ENCODE assay signal across 1 cellular context in the genomic region with DNA sequence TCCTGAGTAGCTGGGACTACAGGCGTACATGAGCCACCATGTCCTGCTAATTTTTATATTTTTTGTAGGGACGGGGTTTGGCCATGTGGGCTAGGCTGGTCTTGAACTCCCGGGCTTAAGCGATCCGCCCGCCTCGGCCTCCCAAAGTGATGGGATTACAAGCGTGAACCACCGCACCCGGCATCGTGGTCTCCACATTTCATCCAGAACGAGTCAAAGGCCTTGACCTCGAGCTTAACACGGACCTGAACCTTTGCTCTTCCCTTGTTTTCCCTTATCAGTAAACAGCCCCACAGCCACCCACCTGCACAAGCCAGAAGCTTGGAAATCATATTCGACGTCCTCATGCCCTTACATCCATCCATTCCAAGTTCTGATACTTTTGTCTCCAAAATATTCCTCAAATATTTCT.
TF ChIP-seq lines count a peak whose summit lies in the region.

No MANE protein-coding gene starts in this region.

TF ChIP-seq in HepG2, 621 proteins besides CTCF, POLR2A, EP300 and RAD21 (continued from another document and continues in another):
- TF ChIP-seq, protein P1, sequence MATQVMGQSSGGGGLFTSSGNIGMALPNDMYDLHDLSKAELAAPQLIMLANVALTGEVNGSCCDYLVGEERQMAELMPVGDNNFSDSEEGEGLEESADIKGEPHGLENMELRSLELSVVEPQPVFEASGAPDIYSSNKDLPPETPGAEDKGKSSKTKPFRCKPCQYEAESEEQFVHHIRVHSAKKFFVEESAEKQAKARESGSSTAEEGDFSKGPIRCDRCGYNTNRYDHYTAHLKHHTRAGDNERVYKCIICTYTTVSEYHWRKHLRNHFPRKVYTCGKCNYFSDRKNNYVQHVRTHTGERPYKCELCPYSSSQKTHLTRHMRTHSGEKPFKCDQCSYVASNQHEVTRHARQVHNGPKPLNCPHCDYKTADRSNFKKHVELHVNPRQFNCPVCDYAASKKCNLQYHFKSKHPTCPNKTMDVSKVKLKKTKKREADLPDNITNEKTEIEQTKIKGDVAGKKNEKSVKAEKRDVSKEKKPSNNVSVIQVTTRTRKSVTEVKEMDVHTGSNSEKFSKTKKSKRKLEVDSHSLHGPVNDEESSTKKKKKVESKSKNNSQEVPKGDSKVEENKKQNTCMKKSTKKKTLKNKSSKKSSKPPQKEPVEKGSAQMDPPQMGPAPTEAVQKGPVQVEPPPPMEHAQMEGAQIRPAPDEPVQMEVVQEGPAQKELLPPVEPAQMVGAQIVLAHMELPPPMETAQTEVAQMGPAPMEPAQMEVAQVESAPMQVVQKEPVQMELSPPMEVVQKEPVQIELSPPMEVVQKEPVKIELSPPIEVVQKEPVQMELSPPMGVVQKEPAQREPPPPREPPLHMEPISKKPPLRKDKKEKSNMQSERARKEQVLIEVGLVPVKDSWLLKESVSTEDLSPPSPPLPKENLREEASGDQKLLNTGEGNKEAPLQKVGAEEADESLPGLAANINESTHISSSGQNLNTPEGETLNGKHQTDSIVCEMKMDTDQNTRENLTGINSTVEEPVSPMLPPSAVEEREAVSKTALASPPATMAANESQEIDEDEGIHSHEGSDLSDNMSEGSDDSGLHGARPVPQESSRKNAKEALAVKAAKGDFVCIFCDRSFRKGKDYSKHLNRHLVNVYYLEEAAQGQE (IDR thresholded peaks at IDR 0.05; ENCODE audit: borderline replicate concordance in 1 of 2, low read depth in 1 of 2, low read length in 2 of 2) = no peak
- TF ChIP-seq MEIS1 (CRISPR knock-in tag; IDR thresholded peaks at IDR 0.05; ENCODE audit: borderline replicate concordance) (no peak), SP2 (CRISPR knock-in tag; IDR thresholded peaks at IDR 0.05) (no peak), MTF1 (CRISPR knock-in tag; IDR thresholded peaks at IDR 0.05) (peak; percentile 63; the same call in 1 of the 2 replicates), NR2F2 (IDR thresholded peaks at IDR 0.05; ENCODE audit: borderline replicate concordance, low read depth) (peak; percentile 95), ZNF773 (CRISPR knock-in tag; IDR thresholded peaks at IDR 0.05; ENCODE audit: borderline replicate concordance) (peak; percentile 74; the same call in 1 of the 2 replicates), SIX4 (CRISPR knock-in tag; IDR thresholded peaks at IDR 0.05) (0 out of 2 replicates have a peak, but pooled peaks have one; percentile 21), SIX1 (CRISPR knock-in tag; IDR thresholded peaks at IDR 0.05; ENCODE audit: borderline replicate concordance) (0 out of 2 replicates have a peak, but pooled peaks have one; percentile 16), ZNF850 (CRISPR knock-in tag; conservative IDR thresholded peaks at IDR 0.05) (no peak), ZNF776 (CRISPR knock-in tag; IDR thresholded peaks at IDR 0.05) (no peak), ETS1 (CRISPR knock-in tag; IDR thresholded peaks at IDR 0.05) (no peak), STAG1 (CRISPR knock-in tag; IDR thresholded peaks at IDR 0.05) (no peak), ZNF75D (CRISPR knock-in tag; IDR thresholded peaks at IDR 0.05; ENCODE audit: borderline replicate concordance) (no peak), ZC3H13 (CRISPR knock-in tag; IDR thresholded peaks at IDR 0.05) (peak; percentile 53; the same call in 1 of the 2 replicates), MAFF (IDR thresholded peaks at IDR 0.05; ENCODE audit: low read depth, low read length) (no peak), PRDM4 (CRISPR knock-in tag; IDR thresholded peaks at IDR 0.05; ENCODE audit: borderline replicate concordance) (no peak), HOXA9 (CRISPR knock-in tag; IDR thresholded peaks at IDR 0.05; ENCODE audit: borderline replicate concordance) (no peak; the same call in 1 of the 2 replicates), ATM (IDR thresholded peaks at IDR 0.05; ENCODE audit: borderline replicate concordance) (no peak), GABPA (IDR thresholded peaks at IDR 0.05; ENCODE audit: low read depth, low read length) (no peak), GABPA (CRISPR knock-in tag; IDR thresholded peaks at IDR 0.05; ENCODE audit: low read depth) (peak; percentile 55; the same call in 1 of the 2 replicates), ASH2L (IDR thresholded peaks at IDR 0.05; ENCODE audit: insufficient read length, low read depth, low read length) (no peak), RCOR2 (CRISPR knock-in tag; IDR thresholded peaks at IDR 0.05) (peak; percentile 84), ZMYM4 (CRISPR knock-in tag; IDR thresholded peaks at IDR 0.05) (peak; percentile 74), FOXA3 (CRISPR knock-in tag; IDR thresholded peaks at IDR 0.05) (peak; percentile 91), ZNF703 (CRISPR knock-in tag; IDR thresholded peaks at IDR 0.05; ENCODE audit: borderline replicate concordance) (peak; percentile 82; the same call in 1 of the 2 replicates), ATF7 (IDR thresholded peaks at IDR 0.05) (no peak), ATF7 (CRISPR knock-in tag; IDR thresholded peaks at IDR 0.05) (0 out of 2 replicates have a peak, but pooled peaks have one; percentile 72), SP5 (CRISPR knock-in tag; IDR thresholded peaks at IDR 0.05; ENCODE audit: borderline replicate concordance, low read depth) (peak; percentile 55; the same call in 1 of the 2 replicates), DMAP1 (CRISPR knock-in tag; IDR thresholded peaks at IDR 0.05) (peak; percentile 85), ELF4 (CRISPR knock-in tag; IDR thresholded peaks at IDR 0.05; ENCODE audit: borderline replicate concordance) (peak; percentile 71; the same call in 1 of the 2 replicates), KDM5A (IDR thresholded peaks at IDR 0.05; ENCODE audit: borderline replicate concordance, low read length) (no peak), ZBTB42 (CRISPR knock-in tag; IDR thresholded peaks at IDR 0.05) (0 out of 2 replicates have a peak, but pooled peaks have one; percentile 36), SCMH1 (CRISPR knock-in tag; IDR thresholded peaks at IDR 0.05; ENCODE audit: borderline replicate concordance) (no peak), PHF21A (CRISPR knock-in tag; IDR thresholded peaks at IDR 0.05) (peak; percentile 72), NR2C2 (CRISPR knock-in tag; IDR thresholded peaks at IDR 0.05; ENCODE audit: borderline replicate concordance) (peak; percentile 92), ZBTB26 (CRISPR knock-in tag; IDR thresholded peaks at IDR 0.05; ENCODE audit: borderline replicate concordance) (peak; percentile 94)
- TF ChIP-seq, protein P2, sequence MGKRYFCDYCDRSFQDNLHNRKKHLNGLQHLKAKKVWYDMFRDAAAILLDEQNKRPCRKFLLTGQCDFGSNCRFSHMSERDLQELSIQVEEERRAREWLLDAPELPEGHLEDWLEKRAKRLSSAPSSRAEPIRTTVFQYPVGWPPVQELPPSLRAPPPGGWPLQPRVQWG (CRISPR knock-in tag; IDR thresholded peaks at IDR 0.05; ENCODE audit: borderline replicate concordance, low read depth) = 0 out of 2 replicates have a peak, but pooled peaks have one; percentile 9
- TF ChIP-seq, protein P3, sequence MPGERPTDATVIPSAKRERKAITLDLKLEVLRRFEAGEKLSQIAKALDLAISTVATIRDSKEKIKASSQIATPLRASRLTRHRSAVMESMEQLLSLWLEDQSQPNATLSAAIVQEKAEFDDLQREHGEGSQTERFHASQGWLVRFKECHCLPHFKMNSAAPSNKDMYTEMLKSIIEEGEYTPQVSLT (CRISPR knock-in tag; IDR thresholded peaks at IDR 0.05; ENCODE audit: borderline replicate concordance, low read depth) = no peak
- TF ChIP-seq, protein P4, sequence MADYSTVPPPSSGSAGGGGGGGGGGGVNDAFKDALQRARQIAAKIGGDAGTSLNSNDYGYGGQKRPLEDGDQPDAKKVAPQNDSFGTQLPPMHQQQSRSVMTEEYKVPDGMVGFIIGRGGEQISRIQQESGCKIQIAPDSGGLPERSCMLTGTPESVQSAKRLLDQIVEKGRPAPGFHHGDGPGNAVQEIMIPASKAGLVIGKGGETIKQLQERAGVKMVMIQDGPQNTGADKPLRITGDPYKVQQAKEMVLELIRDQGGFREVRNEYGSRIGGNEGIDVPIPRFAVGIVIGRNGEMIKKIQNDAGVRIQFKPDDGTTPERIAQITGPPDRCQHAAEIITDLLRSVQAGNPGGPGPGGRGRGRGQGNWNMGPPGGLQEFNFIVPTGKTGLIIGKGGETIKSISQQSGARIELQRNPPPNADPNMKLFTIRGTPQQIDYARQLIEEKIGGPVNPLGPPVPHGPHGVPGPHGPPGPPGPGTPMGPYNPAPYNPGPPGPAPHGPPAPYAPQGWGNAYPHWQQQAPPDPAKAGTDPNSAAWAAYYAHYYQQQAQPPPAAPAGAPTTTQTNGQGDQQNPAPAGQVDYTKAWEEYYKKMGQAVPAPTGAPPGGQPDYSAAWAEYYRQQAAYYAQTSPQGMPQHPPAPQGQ (CRISPR knock-in tag; IDR thresholded peaks at IDR 0.05; ENCODE audit: borderline replicate concordance) = no peak
- TF ChIP-seq, protein P5, sequence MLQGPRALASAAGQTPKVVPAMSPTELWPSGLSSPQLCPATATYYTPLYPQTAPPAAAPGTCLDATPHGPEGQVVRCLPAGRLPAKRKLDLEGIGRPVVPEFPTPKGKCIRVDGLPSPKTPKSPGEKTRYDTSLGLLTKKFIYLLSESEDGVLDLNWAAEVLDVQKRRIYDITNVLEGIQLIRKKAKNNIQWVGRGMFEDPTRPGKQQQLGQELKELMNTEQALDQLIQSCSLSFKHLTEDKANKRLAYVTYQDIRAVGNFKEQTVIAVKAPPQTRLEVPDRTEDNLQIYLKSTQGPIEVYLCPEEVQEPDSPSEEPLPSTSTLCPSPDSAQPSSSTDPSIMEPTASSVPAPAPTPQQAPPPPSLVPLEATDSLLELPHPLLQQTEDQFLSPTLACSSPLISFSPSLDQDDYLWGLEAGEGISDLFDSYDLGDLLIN (CRISPR knock-in tag; IDR thresholded peaks at IDR 0.05; ENCODE audit: borderline replicate concordance) = no peak
- TF ChIP-seq, protein P6, sequence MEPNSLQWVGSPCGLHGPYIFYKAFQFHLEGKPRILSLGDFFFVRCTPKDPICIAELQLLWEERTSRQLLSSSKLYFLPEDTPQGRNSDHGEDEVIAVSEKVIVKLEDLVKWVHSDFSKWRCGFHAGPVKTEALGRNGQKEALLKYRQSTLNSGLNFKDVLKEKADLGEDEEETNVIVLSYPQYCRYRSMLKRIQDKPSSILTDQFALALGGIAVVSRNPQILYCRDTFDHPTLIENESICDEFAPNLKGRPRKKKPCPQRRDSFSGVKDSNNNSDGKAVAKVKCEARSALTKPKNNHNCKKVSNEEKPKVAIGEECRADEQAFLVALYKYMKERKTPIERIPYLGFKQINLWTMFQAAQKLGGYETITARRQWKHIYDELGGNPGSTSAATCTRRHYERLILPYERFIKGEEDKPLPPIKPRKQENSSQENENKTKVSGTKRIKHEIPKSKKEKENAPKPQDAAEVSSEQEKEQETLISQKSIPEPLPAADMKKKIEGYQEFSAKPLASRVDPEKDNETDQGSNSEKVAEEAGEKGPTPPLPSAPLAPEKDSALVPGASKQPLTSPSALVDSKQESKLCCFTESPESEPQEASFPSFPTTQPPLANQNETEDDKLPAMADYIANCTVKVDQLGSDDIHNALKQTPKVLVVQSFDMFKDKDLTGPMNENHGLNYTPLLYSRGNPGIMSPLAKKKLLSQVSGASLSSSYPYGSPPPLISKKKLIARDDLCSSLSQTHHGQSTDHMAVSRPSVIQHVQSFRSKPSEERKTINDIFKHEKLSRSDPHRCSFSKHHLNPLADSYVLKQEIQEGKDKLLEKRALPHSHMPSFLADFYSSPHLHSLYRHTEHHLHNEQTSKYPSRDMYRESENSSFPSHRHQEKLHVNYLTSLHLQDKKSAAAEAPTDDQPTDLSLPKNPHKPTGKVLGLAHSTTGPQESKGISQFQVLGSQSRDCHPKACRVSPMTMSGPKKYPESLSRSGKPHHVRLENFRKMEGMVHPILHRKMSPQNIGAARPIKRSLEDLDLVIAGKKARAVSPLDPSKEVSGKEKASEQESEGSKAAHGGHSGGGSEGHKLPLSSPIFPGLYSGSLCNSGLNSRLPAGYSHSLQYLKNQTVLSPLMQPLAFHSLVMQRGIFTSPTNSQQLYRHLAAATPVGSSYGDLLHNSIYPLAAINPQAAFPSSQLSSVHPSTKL (CRISPR knock-in tag; IDR thresholded peaks at IDR 0.05) = peak; percentile 89
- TF ChIP-seq, protein P7, sequence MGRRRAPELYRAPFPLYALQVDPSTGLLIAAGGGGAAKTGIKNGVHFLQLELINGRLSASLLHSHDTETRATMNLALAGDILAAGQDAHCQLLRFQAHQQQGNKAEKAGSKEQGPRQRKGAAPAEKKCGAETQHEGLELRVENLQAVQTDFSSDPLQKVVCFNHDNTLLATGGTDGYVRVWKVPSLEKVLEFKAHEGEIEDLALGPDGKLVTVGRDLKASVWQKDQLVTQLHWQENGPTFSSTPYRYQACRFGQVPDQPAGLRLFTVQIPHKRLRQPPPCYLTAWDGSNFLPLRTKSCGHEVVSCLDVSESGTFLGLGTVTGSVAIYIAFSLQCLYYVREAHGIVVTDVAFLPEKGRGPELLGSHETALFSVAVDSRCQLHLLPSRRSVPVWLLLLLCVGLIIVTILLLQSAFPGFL (CRISPR knock-in tag; IDR thresholded peaks at IDR 0.05) = no peak
- TF ChIP-seq, protein P8, sequence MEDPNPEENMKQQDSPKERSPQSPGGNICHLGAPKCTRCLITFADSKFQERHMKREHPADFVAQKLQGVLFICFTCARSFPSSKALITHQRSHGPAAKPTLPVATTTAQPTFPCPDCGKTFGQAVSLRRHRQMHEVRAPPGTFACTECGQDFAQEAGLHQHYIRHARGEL (CRISPR knock-in tag; IDR thresholded peaks at IDR 0.05) = no peak
